In the genomic region with DNA sequence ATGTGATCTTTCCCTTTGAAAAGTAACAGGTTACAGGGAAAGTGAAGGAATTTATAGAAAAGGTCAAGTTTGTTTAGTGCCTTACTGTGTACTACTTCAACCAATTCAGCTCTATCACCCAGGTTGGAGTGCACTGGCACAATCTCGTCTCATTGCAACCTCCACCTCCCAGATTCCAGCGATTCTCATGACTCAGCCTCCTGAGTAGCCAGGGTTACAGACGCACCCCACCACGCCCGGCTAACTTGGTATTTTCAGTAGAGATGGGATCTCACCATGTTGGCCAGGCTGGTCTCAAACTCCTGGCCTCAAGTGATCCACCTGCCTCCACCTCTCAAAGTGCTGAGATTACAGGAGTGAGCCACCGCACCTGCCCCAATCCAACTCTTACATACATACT, we compare ENCODE assay signal across 27 cellular contexts.
"Had no signal": no experiment of that assay in that cellular context is flagged by ENCODE, and none has a peak within 500 bp of the region (broad histone marks: within the 10 kb centered on the region; RNA-seq: fewer than 3 reads in every experiment).

No MANE protein-coding gene starts in this region.

- H3K4me1 ChIP-seq: parathyroid adenoma had no signal

- H3K36me3 Mint-ChIP-seq: mesothelial cell of epicardium; naive B cell; natural killer cell treated with Interleukin-12 subunit alpha and Interleukin-12 subunit beta and Interleukin-15 and Interleukin-18, amount 100 ng/mL, for 72 hours; stimulated activated effector memory CD8-positive, alpha-beta T cell treated with anti-CD3 and anti-CD28 coated beads, Interleukin-12 subunit alpha, Interleukin-12 subunit beta, amount 100 ng/mL, for 72 hours; type B pancreatic cell had no signal

- H3K79me2 ChIP-seq: parathyroid adenoma had no signal

- H2AFZ ChIP-seq: parathyroid adenoma had no signal

- H3K27me3 Mint-ChIP-seq: naive B cell; natural killer cell treated with Interleukin-12 subunit alpha and Interleukin-12 subunit beta and Interleukin-15 and Interleukin-18, amount 100 ng/mL, for 72 hours; progenitor cell of endocrine pancreas; type B pancreatic cell had no signal

- H3K27me3 ChIP-seq: dorsolateral prefrontal cortex, gastroesophageal sphincter, neutrophil, sigmoid colon, stomach, thyroid gland had no signal

- DNase-seq: dorsolateral prefrontal cortex; effector CD4-positive, alpha-beta T cell; foreskin fibroblast; hypothalamus; immature natural killer cell; islet precursor cell; mesenchymal stem cell; mucosa of descending colon; naive B cell; right cardiac atrium; sigmoid colon; stimulated activated CD4-positive, alpha-beta T cell treated with anti-CD3 and anti-CD28 coated beads, Interleukin-2, amount 100 ng/mL, for 24 hours; stimulated activated CD4-positive, alpha-beta T cell treated with anti-CD3 and anti-CD28 coated beads, Interleukin-4, amount 100 ng/mL, for 24 hours; stimulated activated naive CD4-positive, alpha-beta T cell treated with Interleukin-2 at 50 U/mL for 16 hours; stomach; thyroid gland had no signal

- H3K4me3 ChIP-seq: dorsolateral prefrontal cortex, gastroesophageal sphincter, mucosa of descending colon, sigmoid colon, stomach, thyroid gland had no signal

- H3K9me3 Mint-ChIP-seq: immature natural killer cell; mesothelial cell of epicardium; naive B cell; natural killer cell treated with Interleukin-12 subunit alpha and Interleukin-12 subunit beta and Interleukin-15 and Interleukin-18, amount 100 ng/mL, for 72 hours; neural crest cell; stimulated activated effector memory CD8-positive, alpha-beta T cell treated with anti-CD3 and anti-CD28 coated beads, Interleukin-12 subunit alpha, Interleukin-12 subunit beta, amount 100 ng/mL, for 72 hours; type B pancreatic cell had no signal

- H3K9ac ChIP-seq: parathyroid adenoma had no signal

- H3K36me3 ChIP-seq: gastroesophageal sphincter, neutrophil, sigmoid colon, stomach, thyroid gland had no signal

- H3K4me3 Mint-ChIP-seq: immature natural killer cell; mesothelial cell of epicardium; naive B cell; natural killer cell treated with Interleukin-12 subunit alpha and Interleukin-12 subunit beta and Interleukin-15 and Interleukin-18, amount 100 ng/mL, for 72 hours; neural crest cell; stimulated activated effector memory CD8-positive, alpha-beta T cell treated with anti-CD3 and anti-CD28 coated beads, Interleukin-12 subunit alpha, Interleukin-12 subunit beta, amount 100 ng/mL, for 72 hours; type B pancreatic cell had no signal

- H3K9me3 ChIP-seq: gastroesophageal sphincter, mucosa of descending colon, neutrophil, sigmoid colon, stomach, thyroid gland had no signal

- H3K27ac ChIP-seq: epithelial cell of prostate, gastroesophageal sphincter, neutrophil, parathyroid adenoma, stomach, thyroid gland had no signal

- H3K4me1 Mint-ChIP-seq: neural crest cell had no signal

- ATAC-seq: esophagus mucosa; gastroesophageal sphincter; mucosa of descending colon; natural killer cell treated with Interleukin-12 subunit alpha and Interleukin-12 subunit beta and Interleukin-15 and Interleukin-18, amount 100 ng/mL, for 72 hours; stimulated activated effector memory CD8-positive, alpha-beta T cell treated with anti-CD3 and anti-CD28 coated beads, Interleukin-12 subunit alpha, Interleukin-12 subunit beta, amount 100 ng/mL, for 72 hours had no signal

- H3K27ac Mint-ChIP-seq: immature natural killer cell; mesothelial cell of epicardium; natural killer cell treated with Interleukin-12 subunit alpha and Interleukin-12 subunit beta and Interleukin-15 and Interleukin-18, amount 100 ng/mL, for 72 hours; progenitor cell of endocrine pancreas; stimulated activated effector memory CD8-positive, alpha-beta T cell treated with anti-CD3 and anti-CD28 coated beads, Interleukin-12 subunit alpha, Interleukin-12 subunit beta, amount 100 ng/mL, for 72 hours; type B pancreatic cell had no signal
